Comparison of ENCODE assay signal across 17 cellular contexts in the genomic region with DNA sequence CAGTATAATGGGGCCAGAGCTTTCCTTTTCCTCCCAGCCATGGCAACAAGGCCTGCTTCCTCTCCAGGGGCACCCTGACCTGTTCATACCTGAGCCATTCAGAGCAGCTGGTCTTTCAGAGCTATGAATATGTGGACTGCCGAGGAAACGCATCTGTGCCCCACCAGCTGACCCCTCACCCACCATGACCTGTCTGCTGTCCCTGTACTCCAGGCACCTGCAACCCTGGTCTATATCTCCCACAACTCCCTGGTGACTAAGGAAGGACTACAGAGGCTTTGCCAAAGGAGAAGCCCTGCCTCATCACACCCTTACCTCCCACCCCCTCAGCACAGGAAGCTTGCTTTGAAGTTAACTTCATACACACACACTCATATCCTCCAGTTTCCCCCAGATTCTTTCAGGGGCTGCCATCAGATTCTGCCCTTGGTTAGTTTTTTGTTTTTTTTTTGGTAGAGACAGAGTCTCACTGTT. TPM values are rescaled to one million over a fixed set of nuclear protein-coding genes. Genes with fewer than 3 reads are reported as not detected.
A peak's percentile ranks its signal among the peaks of the same experiment; 100 is the strongest.
DNase-seq lines count a peak whose midpoint lies in the region; ATAC-seq and TF ChIP-seq lines count a peak whose summit lies in the region.
"Had no signal": no experiment of that assay in that cellular context is flagged by ENCODE, and none has a peak within 500 bp of the region (broad histone marks: within the 10 kb centered on the region; RNA-seq: fewer than 3 reads in every experiment).

No MANE protein-coding gene starts in this region.

- no peak overlapping the region for H3K4me2 ChIP-seq in hepatocyte
- no peak overlapping the region for H3K4me2 ChIP-seq in SK-N-SH

- H3K27me3 Mint-ChIP-seq in natural killer cell treated with Interleukin-12 subunit alpha and Interleukin-12 subunit beta and Interleukin-15 and Interleukin-18, amount 100 ng/mL, for 72 hours = no peaks in the 10 kb centered on the region
- no peaks in the 10 kb centered on the region for H3K27me3 Mint-ChIP-seq in natural killer cell (ENCODE audit: low read depth in 2 of 2)
- no peaks in the 10 kb centered on the region for H3K27me3 Mint-ChIP-seq in activated CD4-positive, alpha-beta memory T cell treated with anti-CD3 and anti-CD28 coated beads, Interleukin-2, amount 10 ng/mL, durations not matched to agents 7 days and 5 days

- CTCF ChIA-PET in activated CD4-positive, alpha-beta memory T cell treated with anti-CD3 and anti-CD28 coated beads, Interleukin-2, amount 10 ng/mL, durations not matched to agents 7 days and 5 days (lab: Charles Lee) = no interaction called here
- CTCF ChIA-PET in SK-N-SH (lab: Yijun Ruan, JAX) = interaction anchor here (0.8 to 1.0 kb wide), 2 partner anchors 18 to 194 kb away, joined by 3 read pairs; no protein-coding TSS in a partner anchor

- H3K9me3 ChIP-seq in hepatocyte (ENCODE audit: low read depth) (no peaks in the 10 kb centered on the region), upper lobe of right lung (no peaks in the 10 kb centered on the region), SK-N-SH (no peaks in the 10 kb centered on the region)
- H3K9me3 ChIP-seq: right atrium auricular region had no signal

- TF ChIP-seq RAD21 in SK-N-SH (IDR thresholded peaks at IDR 0.05; ENCODE audit: low read length) = no peak

- H3K9me3 Mint-ChIP-seq in natural killer cell treated with Interleukin-12 subunit alpha and Interleukin-12 subunit beta and Interleukin-15 and Interleukin-18, amount 100 ng/mL, for 72 hours = no peaks in the 10 kb centered on the region
- no peaks in the 10 kb centered on the region for H3K9me3 Mint-ChIP-seq in natural killer cell
- no peaks in the 10 kb centered on the region for H3K9me3 Mint-ChIP-seq in activated CD4-positive, alpha-beta memory T cell treated with anti-CD3 and anti-CD28 coated beads, Interleukin-2, amount 10 ng/mL, durations not matched to agents 7 days and 5 days

- H3K79me2 ChIP-seq in hepatocyte (peaks cover 3% of the 10 kb centered on the region), SK-N-SH (ENCODE audit: insufficient read depth) (no peaks in the 10 kb centered on the region)

- peaks cover 5% of the 10 kb centered on the region for H3F3A ChIP-seq in SK-N-SH (replicated peaks; ENCODE audit: insufficient read depth)

- no peaks in the 10 kb centered on the region for H3K36me3 ChIP-seq in hepatocyte (replicated peaks; ENCODE audit: insufficient read depth, low read depth)
- peaks cover 22% of the 10 kb centered on the region for H3K36me3 ChIP-seq in upper lobe of right lung
- H3K36me3 ChIP-seq in SK-N-SH (replicated peaks in 1 of 2; ENCODE audit: control insufficient read depth in 1 of 2, insufficient read depth in 2 of 2, low read length in 1 of 2) = peaks cover 0 to 7% of the 10 kb centered on the region in 2 experiments

- POLR2A ChIA-PET in activated CD4-positive, alpha-beta memory T cell treated with anti-CD3 and anti-CD28 coated beads, Interleukin-2, amount 10 ng/mL, durations not matched to agents 7 days and 5 days (lab: Charles Lee) = interaction anchor here (8.8 kb wide), 1 partner anchor 98 kb away, joined by 74 read pairs; no protein-coding TSS in a partner anchor
- POLR2A ChIA-PET in SK-N-SH (lab: Yijun Ruan, JAX) = interaction anchor here (2.1 kb wide), 1 partner anchor 98 kb away, joined by 6 read pairs; no protein-coding TSS in a partner anchor

- TF ChIP-seq CTCF in natural killer cell (IDR thresholded peaks at IDR 0.05) = no peak
- no peak for TF ChIP-seq CTCF in hepatocyte (IDR thresholded peaks at IDR 0.05; ENCODE audit: poor library complexity)
- TF ChIP-seq CTCF in upper lobe of right lung (IDR thresholded peaks at IDR 0.05) = no peak
- no peak for TF ChIP-seq CTCF in SK-N-SH (IDR thresholded peaks at IDR 0.05)

- H3K4me3 ChIP-seq in hepatocyte = no peak overlapping the region
- H3K4me3 ChIP-seq in upper lobe of right lung = no peak overlapping the region
- no peak overlapping the region for H3K4me3 ChIP-seq in SK-N-SH (ENCODE audit: low read depth in 2 of 2, low read length in 1 of 2)
- H3K4me3 ChIP-seq: right atrium auricular region, SK-N-MC had no signal

- intact Hi-C loops in natural killer cell (cut with micrococcal nuclease) (no loop called here), upper lobe of right lung (cut with DNase I) (no loop called here)

- H3K27me3 ChIP-seq in hepatocyte (no peaks in the 10 kb centered on the region), upper lobe of right lung (no peaks in the 10 kb centered on the region), SK-N-SH (ENCODE audit: insufficient read depth) (no peaks in the 10 kb centered on the region)
- H3K27me3 ChIP-seq: right atrium auricular region had no signal

- H3K4me3 Mint-ChIP-seq in natural killer cell treated with Interleukin-12 subunit alpha and Interleukin-12 subunit beta and Interleukin-15 and Interleukin-18, amount 100 ng/mL, for 72 hours = no peak overlapping the region
- H3K4me3 Mint-ChIP-seq in natural killer cell = no peak overlapping the region
- no peak overlapping the region for H3K4me3 Mint-ChIP-seq in activated CD4-positive, alpha-beta memory T cell treated with anti-CD3 and anti-CD28 coated beads, Interleukin-2, amount 10 ng/mL, durations not matched to agents 7 days and 5 days

- H3K27ac ChIP-seq in hepatocyte = peak overlapping the region; percentile 63
- no peak overlapping the region for H3K27ac ChIP-seq in upper lobe of right lung
- no peak overlapping the region for H3K27ac ChIP-seq in SK-N-SH (ENCODE audit: low read depth in 2 of 2, low read length in 1 of 2)
- H3K27ac ChIP-seq: right atrium auricular region, SK-N-MC had no signal

- H3K9ac ChIP-seq in SK-N-SH = no peak overlapping the region

- H3K9me2 ChIP-seq in hepatocyte (replicated peaks; ENCODE audit: insufficient read depth) (no peaks in the 10 kb centered on the region), SK-N-SH (no peaks in the 10 kb centered on the region)

- peaks cover 12 to 24% of the 10 kb centered on the region in 2 donors for H3K4me1 Mint-ChIP-seq in natural killer cell treated with Interleukin-12 subunit alpha and Interleukin-12 subunit beta and Interleukin-15 and Interleukin-18, amount 100 ng/mL, for 72 hours (ENCODE audit: low read depth in 2 of 2)
- peaks cover 3 to 28% of the 10 kb centered on the region in 2 donors for H3K4me1 Mint-ChIP-seq in natural killer cell
- peaks cover 21% of the 10 kb centered on the region for H3K4me1 Mint-ChIP-seq in activated CD4-positive, alpha-beta memory T cell treated with anti-CD3 and anti-CD28 coated beads, Interleukin-2, amount 10 ng/mL, durations not matched to agents 7 days and 5 days

- peaks cover 18% of the 10 kb centered on the region for H3K4me1 ChIP-seq in hepatocyte (ENCODE audit: insufficient read depth)
- H3K4me1 ChIP-seq in upper lobe of right lung = no peaks in the 10 kb centered on the region
- no peaks in the 10 kb centered on the region for H3K4me1 ChIP-seq in SK-N-SH (ENCODE audit: control insufficient read depth in 1 of 2, insufficient read depth in 2 of 2, low read depth in 1 of 2, low read length in 1 of 2)

- no peaks in the 10 kb centered on the region for H3K36me3 Mint-ChIP-seq in natural killer cell treated with Interleukin-12 subunit alpha and Interleukin-12 subunit beta and Interleukin-15 and Interleukin-18, amount 100 ng/mL, for 72 hours
- no peaks in the 10 kb centered on the region for H3K36me3 Mint-ChIP-seq in natural killer cell
- peaks cover 40% of the 10 kb centered on the region for H3K36me3 Mint-ChIP-seq in activated CD4-positive, alpha-beta memory T cell treated with anti-CD3 and anti-CD28 coated beads, Interleukin-2, amount 10 ng/mL, durations not matched to agents 7 days and 5 days (ENCODE audit: low read depth)

- TF ChIP-seq EP300 in SK-N-SH (IDR thresholded peaks at IDR 0.05; ENCODE audit: borderline replicate concordance in 1 of 2, low read depth in 1 of 2, low read length in 1 of 2) = no peak

- ATAC-seq in natural killer cell treated with Interleukin-12 subunit alpha and Interleukin-12 subunit beta and Interleukin-15 and Interleukin-18, amount 100 ng/mL, for 72 hours = no peak
- ATAC-seq in natural killer cell (no peak), upper lobe of right lung (no peak), GM18858 (IDR thresholded peaks at IDR 0.05; ENCODE audit: unreplicated experiment) (no peak)

- H4K20me1 ChIP-seq in hepatocyte (ENCODE audit: insufficient read depth, poor library complexity, severe bottlenecking) = no peaks in the 10 kb centered on the region
- H4K20me1 ChIP-seq in SK-N-SH (ENCODE audit: insufficient read depth) = no peaks in the 10 kb centered on the region

- DNase-seq in natural killer cell treated with Interleukin-12 subunit alpha and Interleukin-12 subunit beta and Interleukin-15 and Interleukin-18, amount 100 ng/mL, for 72 hours (ENCODE audit: low spot score) = no peak
- DNase-seq in natural killer cell = no peak
- no peak for DNase-seq in activated CD4-positive, alpha-beta memory T cell treated with anti-CD3 and anti-CD28 coated beads, Interleukin-2, amount 10 ng/mL, durations not matched to agents 7 days and 5 days
- DNase-seq in hepatocyte (ENCODE audit: low spot score) = no peak
- peak; percentile 25 for DNase-seq in upper lobe of right lung
- no peak for DNase-seq in SK-N-SH
- DNase-seq in retina = no peak
- DNase-seq: Calu3; dermis blood vessel endothelial cell; GDM1; mesendoderm; NCI-H774; stimulated activated naive CD4-positive, alpha-beta T cell had no signal

- 83% methylated on average over 2 of the region's 2 CpGs for WGBS in hepatocyte (ENCODE audit: low lambda C conversion rate, missing lambda C conversion rate)
- WGBS in SK-N-SH (ENCODE audit: low lambda C conversion rate) = 94% methylated on average over 2 of the region's 2 CpGs

- H2AFZ ChIP-seq in hepatocyte (no peak overlapping the region), SK-N-SH (ENCODE audit: low read depth) (no peak overlapping the region)

- H3K27ac Mint-ChIP-seq in natural killer cell treated with Interleukin-12 subunit alpha and Interleukin-12 subunit beta and Interleukin-15 and Interleukin-18, amount 100 ng/mL, for 72 hours = peak overlapping the region; percentile 39 to 60
- H3K27ac Mint-ChIP-seq in natural killer cell = peak overlapping the region in 1 of 2 donors; percentile 36
- H3K27ac Mint-ChIP-seq in activated CD4-positive, alpha-beta memory T cell treated with anti-CD3 and anti-CD28 coated beads, Interleukin-2, amount 10 ng/mL, durations not matched to agents 7 days and 5 days = peak overlapping the region; percentile 19

RNA-seq across cellular contexts. Expression of a gene that starts 6.0 kb away (rescaled TPM):
- total RNA-seq in natural killer cell treated with Interleukin-12 subunit alpha and Interleukin-12 subunit beta and Interleukin-15 and Interleukin-18, amount 100 ng/mL, for 72 hours = 10 to 100 TPM; 18.2 to 31.5 TPM
- total RNA-seq in natural killer cell = 10 to 100 TPM; 22.0 to 27.4 (median 22.4) TPM
- 10 to 100 TPM; 12.9 to 13.8 TPM for total RNA-seq in activated CD4-positive, alpha-beta memory T cell treated with anti-CD3 and anti-CD28 coated beads, Interleukin-2, amount 10 ng/mL, durations not matched to agents 7 days and 5 days
- 6.7 and 11.4 TPM in 2 replicates for total RNA-seq in hepatocyte
- 7.2 and 8.4 TPM in 2 replicates for polyA plus RNA-seq in hepatocyte
- 14.2 TPM for total RNA-seq in upper lobe of right lung
- polyA plus RNA-seq in SK-N-SH (2012; rRNA removed) = 0.03 and 0.12 TPM in 2 replicates
- 0.01 TPM in 1 of 2 replicates, not detected in the other for polyA plus RNA-seq in SK-N-SH (2012; cell fraction: cytosol; rRNA removed)
- polyA plus RNA-seq in SK-N-SH (2012; cell fraction: nucleus; rRNA removed) = 0.32 and 0.42 TPM in 2 replicates

RNA-seq across cellular contexts. Expression of a gene that starts 10.8 kb away (rescaled TPM):
- total RNA-seq in natural killer cell treated with Interleukin-12 subunit alpha and Interleukin-12 subunit beta and Interleukin-15 and Interleukin-18, amount 100 ng/mL, for 72 hours = not detected
- 1 to 10 TPM in 1 of 3 donors, under 1 TPM in 1, not detected in 1; 0.64 to 1.5 TPM for total RNA-seq in natural killer cell
- under 1 TPM in 1 of 2 experiments, not detected in 1; 0.53 TPM for total RNA-seq in activated CD4-positive, alpha-beta memory T cell treated with anti-CD3 and anti-CD28 coated beads, Interleukin-2, amount 10 ng/mL, durations not matched to agents 7 days and 5 days
- not detected in 2 replicates for total RNA-seq in hepatocyte
- polyA plus RNA-seq in hepatocyte = 2.8 and 3.2 TPM in 2 replicates
- not detected for total RNA-seq in upper lobe of right lung
- not detected in 2 replicates for polyA plus RNA-seq in SK-N-SH (2012; rRNA removed)
- 0.07 TPM in 1 of 2 replicates, not detected in the other for polyA plus RNA-seq in SK-N-SH (2012; cell fraction: cytosol; rRNA removed)
- 0.14 and 0.15 TPM in 2 replicates for polyA plus RNA-seq in SK-N-SH (2012; cell fraction: nucleus; rRNA removed)
- total RNA-seq: Calu3, dermis blood vessel endothelial cell, right atrium auricular region had no signal
- polyA plus RNA-seq: esophagus had no signal

RNA-seq across cellular contexts. Expression of a gene that starts 16.1 kb away (rescaled TPM):
- 1,000 to 10,000 TPM; 3,257 to 3,900 TPM for total RNA-seq in natural killer cell treated with Interleukin-12 subunit alpha and Interleukin-12 subunit beta and Interleukin-15 and Interleukin-18, amount 100 ng/mL, for 72 hours
- total RNA-seq in natural killer cell = 1,000 to 10,000 TPM; 3,690 to 5,833 (median 5,267) TPM
- 1,000 to 10,000 TPM; 6,842 to 7,042 TPM for total RNA-seq in activated CD4-positive, alpha-beta memory T cell treated with anti-CD3 and anti-CD28 coated beads, Interleukin-2, amount 10 ng/mL, durations not matched to agents 7 days and 5 days
- total RNA-seq in hepatocyte = not detected in 2 replicates
- polyA plus RNA-seq in hepatocyte = 2.9 TPM in 1 of 2 replicates, not detected in the other
- 7,693 TPM for total RNA-seq in upper lobe of right lung
- polyA plus RNA-seq in SK-N-SH (2012; rRNA removed) = not detected in 2 replicates
- polyA plus RNA-seq in SK-N-SH (2012; cell fraction: cytosol; rRNA removed) = not detected in 2 replicates
- not detected in 2 replicates for polyA plus RNA-seq in SK-N-SH (2012; cell fraction: nucleus; rRNA removed)
- total RNA-seq: dermis blood vessel endothelial cell, right atrium auricular region had no signal
- polyA plus RNA-seq: esophagus had no signal

RNA-seq across cellular contexts. Expression of a gene that starts 46.6 kb away (rescaled TPM):
- total RNA-seq in natural killer cell treated with Interleukin-12 subunit alpha and Interleukin-12 subunit beta and Interleukin-15 and Interleukin-18, amount 100 ng/mL, for 72 hours = 10 to 100 TPM; 33.1 to 58.3 TPM
- 10 to 100 TPM; 63.3 to 74.8 (median 67.0) TPM for total RNA-seq in natural killer cell
- total RNA-seq in activated CD4-positive, alpha-beta memory T cell treated with anti-CD3 and anti-CD28 coated beads, Interleukin-2, amount 10 ng/mL, durations not matched to agents 7 days and 5 days = 10 to 100 TPM; 68.1 to 69.8 TPM
- total RNA-seq in hepatocyte = 82.4 and 82.7 TPM in 2 replicates
- polyA plus RNA-seq in hepatocyte = 37.6 and 37.7 TPM in 2 replicates
- 80.4 TPM for total RNA-seq in upper lobe of right lung
- 41.4 and 62.5 TPM in 2 replicates for polyA plus RNA-seq in SK-N-SH (2012; rRNA removed)
- 45.4 and 53.2 TPM in 2 replicates for polyA plus RNA-seq in SK-N-SH (2012; cell fraction: cytosol; rRNA removed)
- 21.3 and 40.4 TPM in 2 replicates for polyA plus RNA-seq in SK-N-SH (2012; cell fraction: nucleus; rRNA removed)

Comparison
In these comparisons a context has a peak if more than half of its experiments do, and no peak if none do; other contexts are left out.
1. RNA of a gene that starts 16.1 kb away (total RNA-seq): 7,693 TPM in upper lobe of right lung (single experiment), 6,842 to 7,042 TPM in activated CD4-positive, alpha-beta memory T cell treated with anti-CD3 and anti-CD28 coated beads, Interleukin-2, amount 10 ng/mL, durations not matched to agents 7 days and 5 days, 3,690 to 5,833 TPM in natural killer cell and 3,257 to 3,900 TPM in natural killer cell treated with Interleukin-12 subunit alpha and Interleukin-12 subunit beta and Interleukin-15 and Interleukin-18, amount 100 ng/mL, for 72 hours; not detected in hepatocyte; every median in the first group is over 1,000 times any median in the second.